9 cellular contexts compared by ENCODE assay signal in genomic region chr3:42229942-42230688, GRCh38. TPM values are rescaled to one million over a fixed set of nuclear protein-coding genes. Genes with fewer than 3 reads are reported as not detected.
A peak's percentile ranks its signal among the peaks of the same experiment; 100 is the strongest.
DNase-seq lines count a peak whose midpoint lies in the region; ATAC-seq, FAIRE-seq and TF ChIP-seq lines count a peak whose summit lies in the region.
"Had no signal": no experiment of that assay in that cellular context is flagged by ENCODE, and none has a peak within 500 bp of the region (broad histone marks: within the 10 kb centered on the region; RNA-seq: fewer than 3 reads in every experiment).

No MANE protein-coding gene starts in this region.

- H3K9me3 ChIP-seq in A549 (no peaks in the 10 kb centered on the region), PC-9 (ENCODE audit: insufficient read depth, low read depth) (no peaks in the 10 kb centered on the region), parathyroid adenoma (ENCODE audit: control insufficient read depth, low read length) (no peaks in the 10 kb centered on the region)

- H3K27ac ChIP-seq in A549, result peak overlapping the region; percentile 33 to 49; a peak in 2 of 6 replicates
- H3K27ac ChIP-seq in PC-9, result no peak overlapping the region
- no peak overlapping the region for H3K27ac ChIP-seq in parathyroid adenoma
- H3K27ac ChIP-seq: epithelial cell of prostate had no signal

- peak; percentile 82 for TF ChIP-seq RAD21 in A549 (conservative IDR thresholded peaks at IDR 0.05 in 1 of 2, IDR thresholded peaks at IDR 0.05 in 1 of 2)

- CTCF ChIA-PET in A549 (lab: Yijun Ruan, JAX), result interaction anchor here (0.6 to 4.1 kb wide), 35 partner anchors 9 to 1511 kb away, joined by 3 to 32 read pairs (median 4); no protein-coding TSS in a partner anchor
- CTCF ChIA-PET in PC-9 (lab: Charles Lee), result interaction anchor here (0.6 to 1.7 kb wide), 9 partner anchors 39 to 600 kb away, joined by 3 to 7 read pairs (median 5); no protein-coding TSS in a partner anchor

- H3K79me2 ChIP-seq in PC-9 (ENCODE audit: low read depth), result no peaks in the 10 kb centered on the region
- no peaks in the 10 kb centered on the region for H3K79me2 ChIP-seq in parathyroid adenoma

- 9% methylated on average over 5 of the region's 14 CpGs for WGBS in A549 (ENCODE audit: missing lambda C conversion rate)

- H3K4me3 ChIP-seq in A549, result no peak overlapping the region
- H3K4me3 ChIP-seq in GM12864 (ENCODE audit: low read depth, low read length), result no peak overlapping the region
- H3K4me3 ChIP-seq in PC-9, result no peak overlapping the region
- no peak overlapping the region for H3K4me3 ChIP-seq in epithelial cell of proximal tubule (ENCODE audit: low read depth, low read length)
- no peak overlapping the region for H3K4me3 ChIP-seq in parathyroid adenoma (ENCODE audit: low read depth, low read length)

- H3K4me1 ChIP-seq in A549 (0 out of 3 replicates have a peak, but pooled peaks cover 3% of the 10 kb centered on the region), PC-9 (replicated peaks; ENCODE audit: insufficient read depth) (no peaks in the 10 kb centered on the region), parathyroid adenoma (no peaks in the 10 kb centered on the region)

- no peaks in the 10 kb centered on the region for H3K27me3 ChIP-seq in PC-9 (ENCODE audit: insufficient read depth, low read depth)
- no peaks in the 10 kb centered on the region for H3K27me3 ChIP-seq in parathyroid adenoma (ENCODE audit: control insufficient read depth, insufficient read depth, low read length)

- no peak for FAIRE-seq in A549 (lab: Jason Lieb, UNC)

- no peaks in the 10 kb centered on the region for H4K20me1 ChIP-seq in PC-9 (ENCODE audit: insufficient read depth)

- DNase-seq in A549 (ENCODE audit: low read depth in 1 of 2, low spot score in 1 of 2), result peak; percentile 52 to 57
- no peak for DNase-seq in GM12864 (ENCODE audit: low read depth)
- DNase-seq in PC-9, result peak; percentile 30 to 42
- no peak for DNase-seq in epithelial cell of proximal tubule (ENCODE audit: low read depth)
- DNase-seq in stimulated activated naive CD4-positive, alpha-beta T cell treated with Interleukin-2 at 50 U/mL for 16 hours (lab: John Stamatoyannopoulos, UW), result no peak

- H3K9me2 ChIP-seq in PC-9 (ENCODE audit: insufficient read depth), result no peaks in the 10 kb centered on the region

- no peaks in the 10 kb centered on the region for H3K36me3 ChIP-seq in PC-9 (ENCODE audit: low read depth)
- no peaks in the 10 kb centered on the region for H3K36me3 ChIP-seq in parathyroid adenoma (ENCODE audit: control insufficient read depth, insufficient read depth, low read length)

- H3F3A ChIP-seq in PC-9 (ENCODE audit: insufficient read depth, low read depth), result no peaks in the 10 kb centered on the region

- no peak for TF ChIP-seq POLR2A in A549 (IDR thresholded peaks at IDR 0.05; ENCODE audit: low read length)

- peak; percentile 77 for TF ChIP-seq CTCF in A549 (IDR thresholded peaks at IDR 0.05)
- TF ChIP-seq CTCF in GM12864 (IDR thresholded peaks at IDR 0.05; ENCODE audit: low read depth, low read length, missing control alignments), result peak; percentile 39
- TF ChIP-seq CTCF in PC-9 (conservative IDR thresholded peaks at IDR 0.05), result peak; percentile 71
- peak; percentile 69 for TF ChIP-seq CTCF in epithelial cell of proximal tubule (conservative IDR thresholded peaks at IDR 0.05; ENCODE audit: low read depth, low read length)
- TF ChIP-seq CTCF in parathyroid adenoma (IDR thresholded peaks at IDR 0.05), result peak; percentile 39

- H3K4me2 ChIP-seq in A549, result peak overlapping the region; percentile 69
- H3K4me2 ChIP-seq in PC-9, result no peak overlapping the region
- H3K4me2 ChIP-seq in parathyroid adenoma (ENCODE audit: low read length), result no peak overlapping the region

- intact Hi-C loops in PC-9 (cut with micrococcal nuclease; ENCODE audit: unreplicated experiment), result loop anchor here (1.0 to 5.0 kb wide), 4 partner anchors 214 to 652 kb away; no protein-coding TSS in a partner anchor

- BruUV-seq in PC-9 (replicated peaks; lab: Mats Ljungman, UMichigan), result no TSS peak

- TF ChIP-seq EP300 in A549 (IDR thresholded peaks at IDR 0.05), result no peak

- ATAC-seq in A549 (peak; percentile 62 to 85; a peak in 5 of 6 replicates), GM21529 (IDR thresholded peaks at IDR 0.05; ENCODE audit: unreplicated experiment) (no peak), GM19455 (IDR thresholded peaks at IDR 0.05; ENCODE audit: unreplicated experiment) (no peak)

- H2AFZ ChIP-seq in PC-9 (no peak overlapping the region), parathyroid adenoma (no peak overlapping the region)

- POLR2A ChIA-PET in A549 (lab: Yijun Ruan, JAX), result no interaction called here
- POLR2A ChIA-PET in PC-9 (lab: Charles Lee; ENCODE audit: unreplicated experiment), result no interaction called here

- H3K9ac ChIP-seq in parathyroid adenoma, result no peak overlapping the region

TF ChIP-seq in A549, 52 proteins besides CTCF, POLR2A, EP300 and RAD21:
- TF ChIP-seq HOXB5 (CRISPR knock-in tag; IDR thresholded peaks at IDR 0.05), result no peak
- TF ChIP-seq ELK1 (IDR thresholded peaks at IDR 0.05; ENCODE audit: low read depth, low read length), result no peak
- no peak for TF ChIP-seq RFX5 (IDR thresholded peaks at IDR 0.05)
- TF ChIP-seq MAZ (IDR thresholded peaks at IDR 0.05; ENCODE audit: borderline replicate concordance, low read depth, low read length), result no peak
- peak; percentile 82 for TF ChIP-seq SMC3 (IDR thresholded peaks at IDR 0.05)
TF ChIP-seq in A549: peak in this region for 1.

RNA-seq across cellular contexts. Expression of gene CCK, which starts 35.9 kb away (rescaled TPM):
- polyA plus RNA-seq in A549 (2011; rRNA removed), result 0.16 and 0.37 TPM in 2 replicates
- polyA plus RNA-seq in A549 (2012; cell fraction: cytosol; rRNA removed), result 0.51 and 0.54 TPM in 2 replicates
- polyA plus RNA-seq in A549 (2012; cell fraction: nucleus; rRNA removed), result 0.46 and 1.2 TPM in 2 replicates
- polyA plus RNA-seq in A549 (2017; fragmentation: RNase III; extraction: RNeasy Plus Mini Kit Qiagen cat#74134 plus additional on column Dnase treatment), result 0.36 to 0.51 TPM (median 0.51 TPM) in 3 replicates
- polyA minus RNA-seq in A549 (2011; rRNA and poly(A)+ RNA removed), result not detected in 2 replicates
- 2.1 and 2.7 TPM in 2 replicates for total RNA-seq in PC-9 (2021)
- 0.63 TPM in 1 of 2 replicates, not detected in the other for total RNA-seq in epithelial cell of proximal tubule

Comparison
In these comparisons a context has a peak if more than half of its experiments do, and no peak if none do; other contexts are left out.
1. ATAC-seq: peak in A549 (2 of 2); none in GM21529 (single experiment) and GM19455 (single experiment).
2. DNase-seq: peak in A549 (2 of 2) and PC-9 (2 of 2); none in GM12864 (single experiment), epithelial cell of proximal tubule (single experiment) and stimulated activated naive CD4-positive, alpha-beta T cell treated with Interleukin-2 at 50 U/mL for 16 hours (single experiment).
3. H3K27ac ChIP-seq: peak in A549 (2 of 2); none in PC-9 (single experiment) and parathyroid adenoma (single experiment).
4. Peak in every context shown above with its lines, with median percentiles within 50 percentile points of each other: CTCF ChIP-seq.